In the genomic region with DNA sequence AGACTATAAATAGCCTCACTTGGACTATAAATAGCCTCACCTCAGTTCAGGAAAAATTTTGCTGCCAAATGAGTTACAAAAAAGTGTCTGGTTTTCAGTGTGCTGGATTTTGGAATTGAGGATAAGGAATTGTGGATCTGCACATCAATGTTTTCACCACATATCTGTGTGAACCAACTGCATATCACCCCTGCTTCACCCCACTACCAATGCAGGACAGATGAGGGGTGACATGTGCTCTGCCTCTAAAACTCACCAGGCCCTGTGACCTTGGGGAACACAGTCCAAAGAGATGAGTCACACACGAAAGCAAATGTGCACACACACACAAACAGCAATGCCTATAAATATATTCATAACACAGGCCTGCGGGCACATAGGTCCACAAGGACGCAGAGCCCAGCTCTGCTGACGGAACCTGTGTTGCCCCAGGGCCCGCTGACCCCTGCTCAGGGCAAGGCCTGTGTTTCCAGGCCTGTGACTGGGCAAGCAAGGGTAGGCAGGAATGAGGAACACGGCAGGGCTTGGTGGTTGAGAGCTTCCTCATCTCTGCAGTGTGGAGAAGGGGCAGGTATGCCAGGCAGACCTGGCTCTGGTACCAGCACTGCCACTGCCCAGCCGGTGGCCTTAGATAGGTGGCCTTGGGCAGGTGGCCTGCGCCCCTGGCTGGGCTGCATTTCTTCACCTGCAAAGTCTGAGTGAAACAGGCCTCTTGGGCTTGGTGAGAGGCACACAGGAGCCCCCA, we compare ENCODE assay signal across 8 cellular contexts.
DNase-seq lines count a peak whose midpoint lies in the region; TF ChIP-seq lines count a peak whose summit lies in the region.

No MANE protein-coding gene starts in this region.

- TF ChIP-seq CTCF in mammary epithelial cell (conservative IDR thresholded peaks at IDR 0.05 in 1 of 2, IDR thresholded peaks at IDR 0.05 in 1 of 2; ENCODE audit: extremely low read depth in 1 of 2, insufficient read depth in 1 of 2, low read depth in 1 of 2, low read length in 2 of 2) (no peak), type B pancreatic cell (conservative IDR thresholded peaks at IDR 0.05) (no peak)

- H3K4me3 ChIP-seq in mammary epithelial cell (replicated peaks in 1 of 3; ENCODE audit: insufficient read depth in 1 of 3, low read depth in 2 of 3, low read length in 3 of 3): no peak overlapping the region

- H3K27me3 ChIP-seq in mammary epithelial cell (ENCODE audit: insufficient read depth, low read length): no peaks in the 10 kb centered on the region

- intact Hi-C loops in mammary epithelial cell (cut with micrococcal nuclease): no loop called here

- no peak overlapping the region for H3K4me3 Mint-ChIP-seq in type B pancreatic cell

- 42% methylated on average over 4 of the region's 8 CpGs for WGBS in mammary epithelial cell (ENCODE audit: low coverage, missing lambda C conversion rate)

- H4K20me1 ChIP-seq in mammary epithelial cell (ENCODE audit: insufficient read depth, low read length): no peaks in the 10 kb centered on the region

- peaks cover 17% of the 10 kb centered on the region for H3K4me1 ChIP-seq in mammary epithelial cell (ENCODE audit: insufficient read depth, low read length)

- no peak overlapping the region for H3K9ac ChIP-seq in mammary epithelial cell (ENCODE audit: insufficient read depth, low read length)

- peaks cover 21% of the 10 kb centered on the region for H3K79me2 ChIP-seq in mammary epithelial cell (ENCODE audit: insufficient read depth, low read length)

- no peaks in the 10 kb centered on the region for H3K27me3 Mint-ChIP-seq in type B pancreatic cell

- no peak overlapping the region for H3K27ac ChIP-seq in mammary epithelial cell (ENCODE audit: insufficient read depth, low read depth, low read length)

- H3K9me3 Mint-ChIP-seq in type B pancreatic cell: no peaks in the 10 kb centered on the region

- no peaks in the 10 kb centered on the region for H3K9me3 ChIP-seq in mammary epithelial cell (replicated peaks; ENCODE audit: insufficient read depth, low read length)

- DNase-seq in COLO668 (lab: John Stamatoyannopoulos, UW; ENCODE audit: unreplicated experiment) (peak; percentile 55), M059J (ENCODE audit: low read depth) (peak; percentile 95), mammary epithelial cell (peak; percentile 57), mucosa of gallbladder (ENCODE audit: low spot score) (peak; percentile 51), NCI-H2227 (lab: John Stamatoyannopoulos, UW; ENCODE audit: unreplicated experiment) (no peak), NCI-H82 treated with DMSO at 0.1 percent for 48 hours (lab: John Stamatoyannopoulos, UW; ENCODE audit: unreplicated experiment) (no peak), SHP77 treated with DMSO at 0.1 percent for 48 hours (lab: John Stamatoyannopoulos, UW) (no peak), type B pancreatic cell (ENCODE audit: extremely low spot score, unreplicated experiment) (no peak)

- H3K4me2 ChIP-seq in mammary epithelial cell (ENCODE audit: insufficient read depth, low read depth, low read length): peak overlapping the region; percentile 39

- in situ Hi-C loops in mammary epithelial cell (cut with MboI; ENCODE audit: low sequenced_read_pairs in 2 of 2): no loop called here

- H3K27ac Mint-ChIP-seq in type B pancreatic cell: no peak overlapping the region

- H3K4me1 Mint-ChIP-seq in type B pancreatic cell (ENCODE audit: unreplicated experiment): peaks cover 8% of the 10 kb centered on the region

- H2AFZ ChIP-seq in mammary epithelial cell (ENCODE audit: low read depth, low read length): no peak overlapping the region

- dilution Hi-C loops in mammary epithelial cell (cut with HindIII; ENCODE audit: low sequenced_read_pairs): loop anchor here (10.0 kb wide), 1 partner anchor 68 kb away; no protein-coding TSS in a partner anchor

- no peaks in the 10 kb centered on the region for H3K36me3 ChIP-seq in mammary epithelial cell (ENCODE audit: insufficient read depth, low read length)

- BruUV-seq in mammary epithelial cell (replicated peaks; lab: Mats Ljungman, UMichigan): no TSS peak

- CTCF ChIA-PET in mammary epithelial cell (lab: Charles Lee; ENCODE audit: low non-redundant PET): no interaction called here

- no peaks in the 10 kb centered on the region for H3K36me3 Mint-ChIP-seq in type B pancreatic cell

Comparison
In these comparisons a context has a peak if more than half of its experiments do, and no peak if none do; other contexts are left out.
1. DNase-seq: peak in COLO668 (single experiment), M059J (single experiment), mammary epithelial cell (single experiment) and mucosa of gallbladder (single experiment); none in NCI-H2227 (single experiment), NCI-H82 treated with DMSO at 0.1 percent for 48 hours (single experiment), SHP77 treated with DMSO at 0.1 percent for 48 hours (single experiment) and type B pancreatic cell (single experiment).